27 cellular contexts compared by ENCODE assay signal in genomic region chr13:110794209-110794608, GRCh38.
"Had no signal": no experiment of that assay in that cellular context is flagged by ENCODE, and none has a peak within 500 bp of the region (broad histone marks: within the 10 kb centered on the region; RNA-seq: fewer than 3 reads in every experiment).

No MANE protein-coding gene starts in this region.

- H3K79me2 ChIP-seq: parathyroid adenoma had no signal

- H3K27me3 ChIP-seq: ovary, right atrium auricular region, right lobe of liver, sigmoid colon, testis, transverse colon, upper lobe of right lung, uterus had no signal

- H3K9me3 ChIP-seq: ovary, testis, upper lobe of right lung had no signal

- ATAC-seq: naive thymus-derived CD8-positive, alpha-beta T cell; natural killer cell treated with Interleukin-12 subunit alpha and Interleukin-12 subunit beta and Interleukin-15 and Interleukin-18, amount 100 ng/mL, for 72 hours; stimulated activated memory B cell treated with anti-CD40 and anti-IgM and Interleukin-4, amounts not matched to agents 10 μg/mL and 1 μg/mL and 100 μg/mL, for 72 hours; stimulated activated naive CD8-positive, alpha-beta T cell treated with anti-CD3 and anti-CD28 coated beads, Interleukin-15, amount 100 ng/mL, for 72 hours; stimulated activated naive CD8-positive, alpha-beta T cell treated with anti-CD3 and anti-CD28 coated beads, Interleukin-15, Interleukin-2, amounts not matched to agents 100 U/mL and 50 U/mL, for 24 hours; upper lobe of right lung had no signal

- H3K4me1 ChIP-seq: parathyroid adenoma, testis, transverse colon, uterus had no signal

- H2AFZ ChIP-seq: parathyroid adenoma had no signal

- H3K36me3 ChIP-seq: ovary, right atrium auricular region, right lobe of liver, sigmoid colon, suprapubic skin, tibial artery, transverse colon, upper lobe of right lung, uterus had no signal

- DNase-seq: naive B cell; naive thymus-derived CD8-positive, alpha-beta T cell; nephron progenitor cell; occipital lobe; ovary; retina; right lobe of liver; sigmoid colon; small intestine; stimulated activated CD4-positive, alpha-beta T cell treated with anti-CD3 and anti-CD28 coated beads, Interleukin-15, amount 100 ng/mL, for 24 hours; stimulated activated CD4-positive, alpha-beta T cell treated with anti-CD3 and anti-CD28 coated beads, Interleukin-4, amount 100 ng/mL, for 1 hour; stimulated activated CD4-positive, alpha-beta T cell treated with anti-CD3 and anti-CD28 coated beads, Interleukin-4, amount 100 ng/mL, for 4 hours; stimulated activated CD8-positive, alpha-beta memory T cell treated with anti-CD3 and anti-CD28 coated beads, Interleukin-4, amount 100 ng/mL, for 48 hours; stimulated activated naive CD4-positive, alpha-beta T cell; stimulated activated naive CD8-positive, alpha-beta T cell treated with anti-CD3 and anti-CD28 coated beads, Interleukin-15, amount 100 ng/mL, for 72 hours; stimulated activated naive CD8-positive, alpha-beta T cell treated with anti-CD3 and anti-CD28 coated beads, Interleukin-15, Interleukin-2, amounts not matched to agents 100 U/mL and 50 U/mL, for 24 hours; substantia nigra; testis; transverse colon; upper lobe of right lung; uterus had no signal

- H3K9ac ChIP-seq: parathyroid adenoma had no signal

- H3K27ac ChIP-seq: ovary, parathyroid adenoma, right atrium auricular region, right lobe of liver, sigmoid colon, suprapubic skin, testis, tibial artery, transverse colon, upper lobe of right lung, uterus had no signal

- H3K4me3 ChIP-seq: ovary, right atrium auricular region, right lobe of liver, sigmoid colon, suprapubic skin, testis, tibial artery, transverse colon, upper lobe of right lung, uterus had no signal
